Comparison of ENCODE assay signal across 8 cellular contexts in genomic region chr15:78195735-78196201, GRCh38. TPM values are rescaled to one million over a fixed set of nuclear protein-coding genes. Genes with fewer than 3 reads are reported as not detected.
DNase-seq lines count a peak whose midpoint lies in the region; ATAC-seq and TF ChIP-seq lines count a peak whose summit lies in the region.

No MANE protein-coding gene starts in this region.

- H3K4me3 ChIP-seq in fibroblast of mammary gland (ENCODE audit: control insufficient read depth, low read depth, low read length): no peak overlapping the region

- peak; percentile 67 for DNase-seq in NCI-H82 (lab: John Stamatoyannopoulos, UW)
- DNase-seq in NCI-H82 treated with DMSO at 0.1 percent for 48 hours (lab: John Stamatoyannopoulos, UW; ENCODE audit: unreplicated experiment): no peak
- peak; percentile 31 for DNase-seq in NCI-H345 treated with DMSO at 0.1 percent for 48 hours (lab: John Stamatoyannopoulos, UW; ENCODE audit: unreplicated experiment)
- DNase-seq in activated T-cell treated with anti-CD3 and anti-CD28 coated beads for 1 hour (ENCODE audit: low read depth): peak; percentile 39
- DNase-seq in fibroblast of mammary gland (ENCODE audit: low read depth): no peak
- peak; percentile 73 for DNase-seq in posterior vena cava (ENCODE audit: low spot score)
- no peak for DNase-seq in NCI-H2029 treated with DMSO at 0.1 percent for 48 hours (lab: John Stamatoyannopoulos, UW)

- intact Hi-C loops in posterior vena cava (cut with DNase I): no loop called here

- ATAC-seq in GM18873 (IDR thresholded peaks at IDR 0.05; ENCODE audit: low FRiP score, unreplicated experiment): no peak

- TF ChIP-seq CTCF in fibroblast of mammary gland (conservative IDR thresholded peaks at IDR 0.05; ENCODE audit: control insufficient read depth, insufficient read depth, low read depth, low read length): peak; percentile 58

RNA-seq across cellular contexts. Expression of gene ACSBG1, which starts 38.6 kb away (rescaled TPM):
- total RNA-seq in posterior vena cava: not detected

RNA-seq across cellular contexts. Expression of gene IDH3A, which starts 46.6 kb away (rescaled TPM):
- 10 to 100 TPM; 84.2 to 90.6 TPM for total RNA-seq in posterior vena cava

Comparison
In these comparisons a context has a peak if more than half of its experiments do, and no peak if none do; other contexts are left out.
1. DNase-seq: peak in NCI-H82 (single experiment), NCI-H345 treated with DMSO at 0.1 percent for 48 hours (single experiment), activated T-cell treated with anti-CD3 and anti-CD28 coated beads for 1 hour (single experiment) and posterior vena cava (single experiment); none in NCI-H82 treated with DMSO at 0.1 percent for 48 hours (single experiment), fibroblast of mammary gland (single experiment) and NCI-H2029 treated with DMSO at 0.1 percent for 48 hours (single experiment).